ENCODE assay signal across 15 cellular contexts in genomic region chr22:23791737-23792645, GRCh38. TPM values are rescaled to one million over a fixed set of nuclear protein-coding genes. Genes with fewer than 3 reads are reported as not detected.
DNase-seq lines count a peak whose midpoint lies in the region; ATAC-seq and TF ChIP-seq lines count a peak whose summit lies in the region.
"Had no signal": no experiment of that assay in that cellular context is flagged by ENCODE, and none has a peak within 500 bp of the region (broad histone marks: within the 10 kb centered on the region; RNA-seq: fewer than 3 reads in every experiment).

No MANE protein-coding gene starts in this region.

- peaks cover 79% of the 10 kb centered on the region for H3K79me2 ChIP-seq in hepatocyte

- peak overlapping the region; percentile 78 for H3K27ac ChIP-seq in hepatocyte
- peak overlapping the region; percentile 2 for H3K27ac ChIP-seq in skeletal muscle tissue (ENCODE audit: low read depth, low read length)
- H3K27ac ChIP-seq in colonic mucosa: no peak overlapping the region
- H3K27ac ChIP-seq: psoas muscle had no signal

- 77% methylated on average over 25 of the region's 25 CpGs for WGBS in hepatocyte (ENCODE audit: low lambda C conversion rate, missing lambda C conversion rate)

- H3K27me3 ChIP-seq in H7 (ENCODE audit: control insufficient read depth, insufficient read depth, low read length): no peaks in the 10 kb centered on the region
- H3K27me3 ChIP-seq in hepatocyte: no peaks in the 10 kb centered on the region
- no peaks in the 10 kb centered on the region for H3K27me3 ChIP-seq in skeletal muscle tissue (ENCODE audit: control insufficient read depth in 3 of 3, insufficient read depth in 3 of 3, low read length in 3 of 3)
- no peaks in the 10 kb centered on the region for H3K27me3 ChIP-seq in colonic mucosa

- H3K4me2 ChIP-seq in hepatocyte: peak overlapping the region; percentile 12

- POLR2A ChIA-PET in WTC11 (lab: Charles Lee) (no interaction called here), T-cell (lab: Charles Lee) (interaction anchor here in 1 of 2 donors (0.6 kb wide), 2 partner anchors 22 to 248 kb away, joined by 3 read pairs; no protein-coding TSS in a partner anchor)

- H3K36me3 ChIP-seq in H7 (replicated peaks; ENCODE audit: control insufficient read depth, insufficient read depth, low read length): peaks cover 23% of the 10 kb centered on the region
- H3K36me3 ChIP-seq in hepatocyte (replicated peaks; ENCODE audit: insufficient read depth, low read depth): no peaks in the 10 kb centered on the region
- H3K36me3 ChIP-seq in skeletal muscle tissue (ENCODE audit: control insufficient read depth in 3 of 3, insufficient read depth in 3 of 3, low read length in 3 of 3): peaks cover 30 to 37% (median 36%) of the 10 kb centered on the region in 3 donors
- H3K36me3 ChIP-seq in colonic mucosa: peaks cover 21% of the 10 kb centered on the region

- no peak overlapping the region for H2AFZ ChIP-seq in hepatocyte

- intact Hi-C loops in CD14-positive monocyte (cut with micrococcal nuclease): no loop called here
- intact Hi-C loops in colonic mucosa (cut with DNase I): no loop called here

- H3K4me1 ChIP-seq in hepatocyte (ENCODE audit: insufficient read depth): peaks cover 47% of the 10 kb centered on the region
- peaks cover 24 to 36% (median 34%) of the 10 kb centered on the region in 3 donors for H3K4me1 ChIP-seq in skeletal muscle tissue (ENCODE audit: control insufficient read depth in 3 of 3, insufficient read depth in 3 of 3, low read length in 3 of 3)
- H3K4me1 ChIP-seq in colonic mucosa: peaks cover 7% of the 10 kb centered on the region

- H4K20me1 ChIP-seq in hepatocyte (ENCODE audit: insufficient read depth, poor library complexity, severe bottlenecking): peaks cover 57% of the 10 kb centered on the region

- H3K4me3 ChIP-seq in H7 (ENCODE audit: insufficient read depth, low read depth, low read length) (no peak overlapping the region), hepatocyte (no peak overlapping the region), skeletal muscle tissue (ENCODE audit: low read length in 3 of 3) (no peak overlapping the region), colonic mucosa (no peak overlapping the region)
- H3K4me3 ChIP-seq: psoas muscle had no signal

- CTCF ChIA-PET in WTC11 (lab: Charles Lee): interaction anchor here (0.9 kb wide), 1 partner anchor 21 kb away, joined by 3 read pairs; no protein-coding TSS in a partner anchor
- CTCF ChIA-PET in T-cell (lab: Charles Lee): no interaction called here

- TF ChIP-seq CTCF in WTC11 (IDR thresholded peaks at IDR 0.05) (no peak), hepatocyte (IDR thresholded peaks at IDR 0.05; ENCODE audit: poor library complexity) (no peak), CD14-positive monocyte (IDR thresholded peaks at IDR 0.05) (no peak), colonic mucosa (IDR thresholded peaks at IDR 0.05) (no peak)

- H3K9me3 Mint-ChIP-seq in WTC11: peaks cover 7% of the 10 kb centered on the region; the same call in 1 of the 2 replicates
- peaks cover 0 to 3% (median 0%) of the 10 kb centered on the region in 7 donors for H3K9me3 Mint-ChIP-seq in CD14-positive monocyte
- H3K9me3 Mint-ChIP-seq in T-cell: no peaks in the 10 kb centered on the region
- H3K9me3 Mint-ChIP-seq in activated T-helper 17 cell treated with anti-CD3 and anti-CD28 coated beads, Interleukin-2, amount 50 U/mL, for 72 hours: no peaks in the 10 kb centered on the region
- H3K9me3 Mint-ChIP-seq: activated T-helper 2 cell treated with anti-CD3 and anti-CD28 coated beads, Interferon-gamma antibody, Interleukin-2, Interleukin-4, amounts not matched to agents 10 μg/mL and 5 μg/mL and 100 μg/mL, durations not matched to agents 14 hours and 24 hours and 36 hours had no signal

- H3K36me3 Mint-ChIP-seq in WTC11: peaks cover 56% of the 10 kb centered on the region
- peaks cover 43 to 65% of the 10 kb centered on the region in 2 donors for H3K36me3 Mint-ChIP-seq in CD14-positive monocyte
- H3K36me3 Mint-ChIP-seq in T-cell: peaks cover 28% of the 10 kb centered on the region
- H3K36me3 Mint-ChIP-seq in activated T-helper 17 cell treated with anti-CD3 and anti-CD28 coated beads, Interleukin-2, amount 50 U/mL, for 72 hours (ENCODE audit: low read depth): peaks cover 55% of the 10 kb centered on the region

- DNase-seq in H7: peak; percentile 11
- DNase-seq in WTC11 (ENCODE audit: low spot score): no peak
- DNase-seq in hepatocyte (ENCODE audit: low spot score): no peak
- DNase-seq in CD14-positive monocyte (ENCODE audit: low spot score): no peak
- DNase-seq in T-cell: no peak
- no peak for DNase-seq in colonic mucosa
- DNase-seq: C1 segment of cervical spinal cord, dermis blood vessel endothelial cell, NCI-H446, psoas muscle had no signal

- H3K9me3 ChIP-seq in hepatocyte (ENCODE audit: low read depth) (no peaks in the 10 kb centered on the region), skeletal muscle tissue (ENCODE audit: control insufficient read depth in 3 of 3, low read length in 3 of 3) (no peaks in the 10 kb centered on the region), colonic mucosa (no peaks in the 10 kb centered on the region)
- H3K9me3 ChIP-seq: psoas muscle had no signal

- H3K27ac Mint-ChIP-seq in WTC11 (peak overlapping the region; percentile 68; the same call in 1 of the 2 replicates), CD14-positive monocyte (peak overlapping the region in 1 of 7 donors; percentile 33), T-cell (peak overlapping the region in 1 of 2 donors; percentile 42)
- H3K27ac Mint-ChIP-seq in activated T-helper 17 cell treated with anti-CD3 and anti-CD28 coated beads, Interleukin-2, amount 50 U/mL, for 72 hours: no peak overlapping the region

- H3K4me3 Mint-ChIP-seq in WTC11 (no peak overlapping the region), CD14-positive monocyte (no peak overlapping the region), T-cell (no peak overlapping the region)
- H3K4me3 Mint-ChIP-seq in activated T-helper 17 cell treated with anti-CD3 and anti-CD28 coated beads, Interleukin-2, amount 50 U/mL, for 72 hours: no peak overlapping the region

- H3K9me2 ChIP-seq in hepatocyte (replicated peaks; ENCODE audit: insufficient read depth): no peaks in the 10 kb centered on the region

- H3K4me1 Mint-ChIP-seq in WTC11: peaks cover 24% of the 10 kb centered on the region
- H3K4me1 Mint-ChIP-seq in CD14-positive monocyte: peaks cover 12% of the 10 kb centered on the region
- H3K4me1 Mint-ChIP-seq in T-cell: peaks cover 34 to 41% (median 40%) of the 10 kb centered on the region in 3 donors
- H3K4me1 Mint-ChIP-seq in activated T-helper 17 cell treated with anti-CD3 and anti-CD28 coated beads, Interleukin-2, amount 50 U/mL, for 72 hours: peaks cover 6% of the 10 kb centered on the region

- H3K27me3 Mint-ChIP-seq in WTC11 (ENCODE audit: low read depth) (no peaks in the 10 kb centered on the region), CD14-positive monocyte (ENCODE audit: low read depth in 3 of 3) (no peaks in the 10 kb centered on the region), T-cell (no peaks in the 10 kb centered on the region)
- H3K27me3 Mint-ChIP-seq in activated T-helper 17 cell treated with anti-CD3 and anti-CD28 coated beads, Interleukin-2, amount 50 U/mL, for 72 hours: no peaks in the 10 kb centered on the region

- no peak for ATAC-seq in WTC11
- ATAC-seq in T-cell (replicated peaks in 1 of 4): no peak
- ATAC-seq in activated T-helper 17 cell treated with anti-CD3 and anti-CD28 coated beads, Interleukin-2, amount 50 U/mL, for 72 hours (replicated peaks): no peak
- ATAC-seq: left lobe of liver had no signal

- H3K9ac ChIP-seq in skeletal muscle tissue (ENCODE audit: low read depth in 1 of 3, low read length in 3 of 3): peak overlapping the region in 1 of 3 donors; percentile 45
- no peak overlapping the region for H3K9ac ChIP-seq in colonic mucosa (ENCODE audit: low read depth in 2 of 2, low read length in 2 of 2)

RNA-seq across cellular contexts. Expression of gene SMARCB1, which starts 5.2 kb away (rescaled TPM):
- 79.1 and 86.5 TPM in 2 replicates for total RNA-seq in H7 (2014; rRNA removed; shearing (Covaris generic))
- total RNA-seq in WTC11 (2021) (135 to 149 TPM (median 146 TPM) in 3 replicates), hepatocyte (84.3 and 88.2 TPM in 2 replicates), skeletal muscle tissue (13.6 TPM), T-cell (10 to 100 TPM; 50.2 to 57.7 (median 54.3) TPM), colonic mucosa (10 to 100 TPM; 77.8 to 96.0 TPM)
- polyA plus RNA-seq in hepatocyte (103 and 120 TPM in 2 replicates), CD14-positive monocyte (10 to 100 TPM; 30.3 to 31.5 TPM)
- total RNA-seq in activated T-helper 17 cell treated with anti-CD3 and anti-CD28 coated beads, Interleukin-2, amount 50 U/mL, for 72 hours: 10 to 100 TPM; 51.4 to 70.1 TPM

RNA-seq across cellular contexts. Expression of gene MMP11, which starts 19.3 kb away (rescaled TPM):
- 7.8 and 12.8 TPM in 2 replicates for total RNA-seq in H7 (2014; rRNA removed; shearing (Covaris generic))
- 14.5 to 16.5 TPM (median 16.2 TPM) in 3 replicates for total RNA-seq in WTC11 (2021)
- 27.9 and 36.2 TPM in 2 replicates for total RNA-seq in hepatocyte
- 22.8 and 25.2 TPM in 2 replicates for polyA plus RNA-seq in hepatocyte
- total RNA-seq in skeletal muscle tissue: 6.3 TPM
- not detected for polyA plus RNA-seq in CD14-positive monocyte
- 1 to 10 TPM; 1.6 to 5.3 (median 2.5) TPM for total RNA-seq in T-cell
- total RNA-seq in activated T-helper 17 cell treated with anti-CD3 and anti-CD28 coated beads, Interleukin-2, amount 50 U/mL, for 72 hours: under 1 TPM; 0.45 to 0.50 TPM
- total RNA-seq in colonic mucosa: 1 to 10 TPM; 2.3 to 4.5 TPM

RNA-seq across cellular contexts. Expression of gene CHCHD10, which starts 24.2 kb away (rescaled TPM):
- 55.6 and 60.9 TPM in 2 replicates for total RNA-seq in H7 (2014; rRNA removed; shearing (Covaris generic))
- 170 to 198 TPM (median 171 TPM) in 3 replicates for total RNA-seq in WTC11 (2021)
- 4.0 and 36.5 TPM in 2 replicates for total RNA-seq in hepatocyte
- polyA plus RNA-seq in hepatocyte: 53.0 and 68.1 TPM in 2 replicates
- total RNA-seq in skeletal muscle tissue: 3.7 TPM
- 10 to 100 TPM; 15.3 to 26.8 TPM for polyA plus RNA-seq in CD14-positive monocyte
- 10 to 100 TPM; 26.1 to 66.3 (median 63.2) TPM for total RNA-seq in T-cell
- total RNA-seq in activated T-helper 17 cell treated with anti-CD3 and anti-CD28 coated beads, Interleukin-2, amount 50 U/mL, for 72 hours: 100 to 1,000 TPM in 1 of 2 donors, 10 to 100 TPM in 1; 49.6 to 104 TPM
- 100 to 1,000 TPM; 420 to 719 TPM for total RNA-seq in colonic mucosa

RNA-seq across cellular contexts. Expression of gene C22orf15, which starts 29.2 kb away (rescaled TPM):
- total RNA-seq in H7 (2014; rRNA removed; shearing (Covaris generic)): 1.8 and 3.7 TPM in 2 replicates
- 2.7 to 3.6 TPM (median 3.5 TPM) in 3 replicates for total RNA-seq in WTC11 (2021)
- total RNA-seq in hepatocyte: not detected in 2 replicates
- 0.35 and 0.37 TPM in 2 replicates for polyA plus RNA-seq in hepatocyte
- not detected for total RNA-seq in skeletal muscle tissue
- under 1 TPM in 1 of 2 donors, not detected in 1; 0.29 TPM for polyA plus RNA-seq in CD14-positive monocyte
- total RNA-seq in T-cell: 1 to 10 TPM in 4 of 5 donors, under 1 TPM in 1; 0.58 to 2.2 (median 1.9) TPM
- not detected for total RNA-seq in activated T-helper 17 cell treated with anti-CD3 and anti-CD28 coated beads, Interleukin-2, amount 50 U/mL, for 72 hours
- total RNA-seq in colonic mucosa: not detected
- total RNA-seq: dermis blood vessel endothelial cell, left lobe of liver, subcutaneous adipose tissue had no signal

RNA-seq across cellular contexts. Expression of gene VPREB3, which starts 37.8 kb away (rescaled TPM):
- not detected in 2 replicates for total RNA-seq in H7 (2014; rRNA removed; shearing (Covaris generic))
- total RNA-seq in WTC11 (2021) (0.81 to 1.3 TPM (median 0.87 TPM) in 3 replicates), hepatocyte (not detected in 2 replicates), skeletal muscle tissue (not detected), T-cell (1 to 10 TPM in 4 of 5 donors, not detected in 1; 1.5 to 2.6 (median 1.7) TPM), colonic mucosa (1 to 10 TPM; 1.2 to 1.9 TPM)
- polyA plus RNA-seq in hepatocyte (not detected in 2 replicates), CD14-positive monocyte (1 to 10 TPM; 1.0 TPM)
- not detected for total RNA-seq in activated T-helper 17 cell treated with anti-CD3 and anti-CD28 coated beads, Interleukin-2, amount 50 U/mL, for 72 hours
- total RNA-seq: activated T-helper 2 cell treated with anti-CD3 and anti-CD28 coated beads, Interferon-gamma antibody, Interleukin-2, Interleukin-4, amounts not matched to agents 10 μg/mL and 5 μg/mL and 100 μg/mL, durations not matched to agents 14 hours and 24 hours and 36 hours; dermis blood vessel endothelial cell had no signal
